8 cellular contexts compared by ENCODE assay signal in the genomic region with DNA sequence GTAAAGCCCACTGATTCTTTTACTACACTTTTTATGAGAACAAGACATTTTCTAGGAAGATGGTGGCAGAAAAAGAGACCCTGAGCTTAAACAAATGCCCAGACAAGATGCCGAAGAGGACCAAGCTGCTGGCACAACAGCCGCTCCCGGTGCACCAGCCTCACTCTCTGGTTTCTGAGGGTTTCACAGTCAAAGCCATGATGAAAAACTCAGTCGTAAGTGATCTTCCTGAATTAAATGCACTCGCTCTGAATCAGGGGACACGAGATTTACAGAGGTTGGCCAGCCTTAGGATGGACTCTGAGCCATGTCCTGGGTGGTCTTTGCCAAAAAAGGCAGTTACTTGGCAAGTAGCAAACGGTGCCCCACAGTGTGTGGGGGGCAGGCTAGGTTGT.
A peak's percentile ranks its signal among the peaks of the same experiment; 100 is the strongest.
DNase-seq lines count a peak whose midpoint lies in the region; ATAC-seq lines count a peak whose summit lies in the region.

No MANE protein-coding gene starts in this region.

- H3K36me3 ChIP-seq in HUES6 (ENCODE audit: control insufficient read depth, insufficient read depth, low read length), result no peaks in the 10 kb centered on the region
- no peaks in the 10 kb centered on the region for H3K36me3 ChIP-seq in iPS-20b (ENCODE audit: insufficient read depth, low read depth, low read length)

- H3K9ac ChIP-seq in HUES6 (ENCODE audit: low read length) (no peak overlapping the region), iPS-20b (ENCODE audit: low read depth, low read length) (no peak overlapping the region; the same call in 1 of the 2 replicates)

- H3K27ac ChIP-seq in HUES6 (ENCODE audit: low read depth, low read length) (no peak overlapping the region), iPS-20b (ENCODE audit: low read length) (no peak overlapping the region)

- DNase-seq in activated naive CD4-positive, alpha-beta T cell treated with anti-CD3 and anti-CD28 coated beads, Interleukin-2, amount 50 U/mL, for 16 hours, result peak; percentile 10
- DNase-seq in stimulated activated naive CD8-positive, alpha-beta T cell treated with anti-CD3 and anti-CD28 coated beads, Interleukin-15, Interleukin-2, amounts not matched to agents 100 U/mL and 50 U/mL, for 24 hours, result peak; percentile 6
- DNase-seq in NCI-H774 (lab: John Stamatoyannopoulos, UW) (no peak), activated gamma-delta T cell (lab: John Stamatoyannopoulos, UW) (no peak), SHP77 (lab: John Stamatoyannopoulos, UW) (no peak)

- ATAC-seq in stimulated activated naive CD8-positive, alpha-beta T cell treated with anti-CD3 and anti-CD28 coated beads, Interleukin-15, Interleukin-2, amounts not matched to agents 100 U/mL and 50 U/mL, for 24 hours, result no peak
- no peak for ATAC-seq in HG02678 (IDR thresholded peaks at IDR 0.05; ENCODE audit: unreplicated experiment)

- H3K27me3 ChIP-seq in HUES6 (ENCODE audit: control insufficient read depth, insufficient read depth, low read length) (peaks cover 5% of the 10 kb centered on the region; the same call in 1 of the 2 replicates), iPS-20b (ENCODE audit: insufficient read depth, low read length) (peaks cover 9% of the 10 kb centered on the region)

- H3K4me1 ChIP-seq in HUES6 (ENCODE audit: control insufficient read depth, insufficient read depth, low read length) (peaks cover 13% of the 10 kb centered on the region), iPS-20b (ENCODE audit: insufficient read depth, low read length) (peaks cover 7% of the 10 kb centered on the region; the same call in 1 of the 2 replicates)

- H3K4me3 ChIP-seq in HUES6 (ENCODE audit: low read depth, low read length), result peak overlapping the region; percentile 43
- H3K4me3 ChIP-seq in iPS-20b (ENCODE audit: low read length), result peak overlapping the region; percentile 60; the same call in 1 of the 2 replicates

- no peaks in the 10 kb centered on the region for H3K9me3 ChIP-seq in HUES6 (ENCODE audit: control insufficient read depth, insufficient read depth, low read depth, low read length)
- H3K9me3 ChIP-seq in iPS-20b (ENCODE audit: insufficient read depth, low read depth, low read length), result no peaks in the 10 kb centered on the region

Comparison
In these comparisons a context has a peak if more than half of its experiments do, and no peak if none do; other contexts are left out.
1. DNase-seq: peak in activated naive CD4-positive, alpha-beta T cell treated with anti-CD3 and anti-CD28 coated beads, Interleukin-2, amount 50 U/mL, for 16 hours (single experiment) and stimulated activated naive CD8-positive, alpha-beta T cell treated with anti-CD3 and anti-CD28 coated beads, Interleukin-15, Interleukin-2, amounts not matched to agents 100 U/mL and 50 U/mL, for 24 hours (single experiment); none in NCI-H774 (single experiment), activated gamma-delta T cell (single experiment) and SHP77 (0 of 2).